ENCODE assay signal across 27 cellular contexts in genomic region chr7:134947831-134948230, GRCh38.
"Had no signal": no experiment of that assay in that cellular context is flagged by ENCODE, and none has a peak within 500 bp of the region (broad histone marks: within the 10 kb centered on the region; RNA-seq: fewer than 3 reads in every experiment).

No MANE protein-coding gene starts in this region.

- H3K4me1 Mint-ChIP-seq: immature natural killer cell, natural killer cell, neural progenitor cell had no signal

- H3K4me3 Mint-ChIP-seq: activated CD4-positive, alpha-beta memory T cell treated with anti-CD3 and anti-CD28 coated beads, Interleukin-2, amount 10 ng/mL, durations not matched to agents 7 days and 5 days; activated CD4-positive, alpha-beta T cell treated with anti-CD3 and anti-CD28 coated beads, Interleukin-2, amount 10 ng/mL, durations not matched to agents 7 days and 5 days; activated naive CD4-positive, alpha-beta T cell treated with anti-CD3 and anti-CD28 coated beads, Interleukin-2, amount 50 U/mL, for 24 hours; activated naive CD8-positive, alpha-beta T cell treated with anti-CD3 and anti-CD28 coated beads, Interleukin-2, amount 50 U/mL, for 24 hours; activated T-cell treated with anti-CD3 and anti-CD28 coated beads, Interleukin-2, amount 50 U/mL, for 24 hours; dendritic cell treated with granulocyte-macrophage colony-stimulating factor and Interleukin-4, amounts not matched to agents 40 ng/mL and 50 ng/mL, for 4 days; endodermal cell; immature natural killer cell; natural killer cell; neural progenitor cell; WTC11 had no signal

- H3K36me3 Mint-ChIP-seq: activated naive CD4-positive, alpha-beta T cell treated with anti-CD3 and anti-CD28 coated beads, Interleukin-2, amount 50 U/mL, for 24 hours; immature natural killer cell; natural killer cell had no signal

- DNase-seq: activated CD4-positive, alpha-beta memory T cell treated with anti-CD3 and anti-CD28 coated beads, Interleukin-2, amount 10 ng/mL, durations not matched to agents 7 days and 5 days; activated CD4-positive, alpha-beta T cell treated with anti-CD3 and anti-CD28 coated beads for 1 hour; activated CD4-positive, alpha-beta T cell treated with anti-CD3 and anti-CD28 coated beads, Interleukin-2, amount 10 ng/mL, durations not matched to agents 7 days and 5 days; activated CD8-positive, alpha-beta memory T cell treated with anti-CD3 and anti-CD28 coated beads, Interleukin-2, amount 50 U/mL, for 48 hours; activated gamma-delta T cell treated with Interleukin-2 at 50 U/mL for 16 hours; activated naive CD8-positive, alpha-beta T cell treated with anti-CD3 and anti-CD28 coated beads, Interleukin-2, amount 50 U/mL, for 24 hours; activated T-cell treated with anti-CD3 and anti-CD28 coated beads, Interleukin-2, amount 50 U/mL, for 24 hours; amygdala; central memory CD4-positive, alpha-beta T cell; endodermal cell; hypothalamus; immature natural killer cell; left colon; natural killer cell; occipital lobe; stimulated activated CD4-positive, alpha-beta T cell treated with anti-CD3 and anti-CD28 coated beads, Interleukin-2, amount 100 ng/mL, for 48 hours; stimulated activated naive CD4-positive, alpha-beta T cell treated with Interleukin-2 at 50 U/mL for 16 hours; T-helper 2 cell; uterus had no signal

- ATAC-seq: activated naive CD8-positive, alpha-beta T cell treated with anti-CD3 and anti-CD28 coated beads, Interleukin-2, amount 50 U/mL, for 24 hours; left colon; natural killer cell; WTC11 had no signal

- H3K27ac ChIP-seq: breast epithelium, neural progenitor cell, right atrium auricular region, uterus had no signal

- H3K9ac ChIP-seq: neural progenitor cell had no signal

- H3K27me3 ChIP-seq: breast epithelium, neural progenitor cell, right atrium auricular region, uterus had no signal

- H3K4me2 ChIP-seq: neural progenitor cell had no signal

- H3K27ac Mint-ChIP-seq: activated CD4-positive, alpha-beta memory T cell treated with anti-CD3 and anti-CD28 coated beads, Interleukin-2, amount 10 ng/mL, durations not matched to agents 7 days and 5 days; activated CD4-positive, alpha-beta T cell treated with anti-CD3 and anti-CD28 coated beads, Interleukin-2, amount 10 ng/mL, durations not matched to agents 7 days and 5 days; activated naive CD4-positive, alpha-beta T cell treated with anti-CD3 and anti-CD28 coated beads, Interleukin-2, amount 50 U/mL, for 24 hours; activated naive CD8-positive, alpha-beta T cell treated with anti-CD3 and anti-CD28 coated beads, Interleukin-2, amount 50 U/mL, for 24 hours; activated T-cell treated with anti-CD3 and anti-CD28 coated beads, Interleukin-2, amount 50 U/mL, for 24 hours; dendritic cell treated with granulocyte-macrophage colony-stimulating factor and Interleukin-4, amounts not matched to agents 40 ng/mL and 50 ng/mL, for 4 days; endodermal cell; immature natural killer cell; natural killer cell; neural progenitor cell; WTC11 had no signal

- H3K36me3 ChIP-seq: breast epithelium, neural progenitor cell, uterus had no signal

- FAIRE-seq: frontal cortex, kidney had no signal

- H3K4me1 ChIP-seq: breast epithelium, neural progenitor cell, right atrium auricular region, uterus had no signal

- H3K27me3 Mint-ChIP-seq: activated CD4-positive, alpha-beta T cell treated with anti-CD3 and anti-CD28 coated beads, Interleukin-2, amount 10 ng/mL, durations not matched to agents 7 days and 5 days; activated naive CD4-positive, alpha-beta T cell treated with anti-CD3 and anti-CD28 coated beads, Interleukin-2, amount 50 U/mL, for 24 hours; activated naive CD8-positive, alpha-beta T cell treated with anti-CD3 and anti-CD28 coated beads, Interleukin-2, amount 50 U/mL, for 24 hours; activated T-cell treated with anti-CD3 and anti-CD28 coated beads, Interleukin-2, amount 50 U/mL, for 24 hours had no signal

- H3K9me3 ChIP-seq: breast epithelium, right atrium auricular region, uterus had no signal

- H2AFZ ChIP-seq: neural progenitor cell had no signal

- H3K9me3 Mint-ChIP-seq: activated CD4-positive, alpha-beta memory T cell treated with anti-CD3 and anti-CD28 coated beads, Interleukin-2, amount 10 ng/mL, durations not matched to agents 7 days and 5 days; activated CD4-positive, alpha-beta T cell treated with anti-CD3 and anti-CD28 coated beads, Interleukin-2, amount 10 ng/mL, durations not matched to agents 7 days and 5 days; activated naive CD4-positive, alpha-beta T cell treated with anti-CD3 and anti-CD28 coated beads, Interleukin-2, amount 50 U/mL, for 24 hours; activated naive CD8-positive, alpha-beta T cell treated with anti-CD3 and anti-CD28 coated beads, Interleukin-2, amount 50 U/mL, for 24 hours; activated T-cell treated with anti-CD3 and anti-CD28 coated beads, Interleukin-2, amount 50 U/mL, for 24 hours; dendritic cell treated with granulocyte-macrophage colony-stimulating factor and Interleukin-4, amounts not matched to agents 40 ng/mL and 50 ng/mL, for 4 days; endodermal cell; immature natural killer cell; natural killer cell; neural progenitor cell; WTC11 had no signal

- H3K4me3 ChIP-seq: breast epithelium, neural progenitor cell, right atrium auricular region, uterus had no signal
